In genomic region chr14:52400846-52401245, GRCh38 we compare ENCODE assay signal across 16 cellular contexts.
A peak's percentile ranks its signal among the peaks of the same experiment; 100 is the strongest.
DNase-seq lines count a peak whose midpoint lies in the region; ATAC-seq lines count a peak whose summit lies in the region.
"Had no signal": no experiment of that assay in that cellular context is flagged by ENCODE, and none has a peak within 500 bp of the region (broad histone marks: within the 10 kb centered on the region; RNA-seq: fewer than 3 reads in every experiment).

No MANE protein-coding gene starts in this region.

- peaks cover 6% of the 10 kb centered on the region for H3K27me3 Mint-ChIP-seq in activated CD8-positive, alpha-beta memory T cell treated with anti-CD3 and anti-CD28 coated beads, Interleukin-2, amount 10 ng/mL, durations not matched to agents 7 days and 5 days
- no peaks in the 10 kb centered on the region for H3K27me3 Mint-ChIP-seq in activated naive CD8-positive, alpha-beta T cell treated with anti-CD3 and anti-CD28 coated beads, Interleukin-2, amount 10 ng/mL, durations not matched to agents 7 days and 5 days

- peak overlapping the region; percentile 25 for H3K27ac ChIP-seq in stomach smooth muscle (ENCODE audit: low read length)
- H3K27ac ChIP-seq: A549, parathyroid adenoma had no signal

- POLR2A ChIA-PET in activated naive CD8-positive, alpha-beta T cell treated with anti-CD3 and anti-CD28 coated beads, Interleukin-2, amount 10 ng/mL, durations not matched to agents 7 days and 5 days (lab: Charles Lee), result interaction anchor here (0.7 to 9.1 kb wide), 9 partner anchors 9 to 541 kb away, joined by 3 to 129 read pairs (median 6); partner anchors contain the start of gene PTGER2

- H3K4me1 Mint-ChIP-seq in activated CD8-positive, alpha-beta memory T cell treated with anti-CD3 and anti-CD28 coated beads, Interleukin-2, amount 10 ng/mL, durations not matched to agents 7 days and 5 days, result peaks cover 67% of the 10 kb centered on the region
- H3K4me1 Mint-ChIP-seq in activated naive CD8-positive, alpha-beta T cell treated with anti-CD3 and anti-CD28 coated beads, Interleukin-2, amount 10 ng/mL, durations not matched to agents 7 days and 5 days, result peaks cover 69% of the 10 kb centered on the region

- CTCF ChIA-PET in activated CD8-positive, alpha-beta memory T cell treated with anti-CD3 and anti-CD28 coated beads, Interleukin-2, amount 10 ng/mL, durations not matched to agents 7 days and 5 days (lab: Charles Lee), result interaction anchor here (0.8 to 2.9 kb wide), 19 partner anchors 8 to 89 kb away, joined by 3 to 8 read pairs (median 3); partner anchors contain the start of gene PTGER2

- DNase-seq in activated CD8-positive, alpha-beta memory T cell treated with anti-CD3 and anti-CD28 coated beads, Interleukin-2, amount 10 ng/mL, durations not matched to agents 7 days and 5 days, result no peak
- no peak for DNase-seq in activated CD8-positive, alpha-beta memory T cell treated with anti-CD3 and anti-CD28 coated beads, Interleukin-2, amount 50 U/mL, for 48 hours
- DNase-seq in Kasumi-1 (lab: John Stamatoyannopoulos, UW), result peak; percentile 45 to 52
- no peak for DNase-seq in activated naive CD8-positive, alpha-beta T cell treated with anti-CD3 and anti-CD28 coated beads, Interleukin-2, amount 10 ng/mL, durations not matched to agents 7 days and 5 days
- DNase-seq in H4 (ENCODE audit: low spot score), result no peak
- DNase-seq in NCI-H2107 treated with DMSO at 0.1 percent for 48 hours (lab: John Stamatoyannopoulos, UW; ENCODE audit: unreplicated experiment), result no peak
- DNase-seq: aorta; NCI-H187; NCI-H748 treated with DMSO at 0.1 percent for 48 hours; SHP77 treated with DMSO at 0.1 percent for 48 hours; stimulated activated CD4-positive, alpha-beta T cell treated with anti-CD3 and anti-CD28 coated beads, Interleukin-12 subunit alpha, Interleukin-12 subunit beta, amount 100 ng/mL, for 4 hours had no signal

- H3K4me1 ChIP-seq in stomach smooth muscle (ENCODE audit: control insufficient read depth, insufficient read depth, low read length), result no peaks in the 10 kb centered on the region
- H3K4me1 ChIP-seq: A549, parathyroid adenoma had no signal

- no peaks in the 10 kb centered on the region for H3K9me3 ChIP-seq in stomach smooth muscle (ENCODE audit: control insufficient read depth in 2 of 2, low read length in 2 of 2)

- H3K27ac Mint-ChIP-seq in activated CD8-positive, alpha-beta memory T cell treated with anti-CD3 and anti-CD28 coated beads, Interleukin-2, amount 10 ng/mL, durations not matched to agents 7 days and 5 days, result peak overlapping the region; percentile 83
- peak overlapping the region; percentile 79 for H3K27ac Mint-ChIP-seq in activated naive CD8-positive, alpha-beta T cell treated with anti-CD3 and anti-CD28 coated beads, Interleukin-2, amount 10 ng/mL, durations not matched to agents 7 days and 5 days

- H3K36me3 Mint-ChIP-seq in activated CD8-positive, alpha-beta memory T cell treated with anti-CD3 and anti-CD28 coated beads, Interleukin-2, amount 10 ng/mL, durations not matched to agents 7 days and 5 days, result peaks cover 40% of the 10 kb centered on the region
- peaks cover 41% of the 10 kb centered on the region for H3K36me3 Mint-ChIP-seq in activated naive CD8-positive, alpha-beta T cell treated with anti-CD3 and anti-CD28 coated beads, Interleukin-2, amount 10 ng/mL, durations not matched to agents 7 days and 5 days

- peak overlapping the region; percentile 8 for H3K4me3 Mint-ChIP-seq in activated CD8-positive, alpha-beta memory T cell treated with anti-CD3 and anti-CD28 coated beads, Interleukin-2, amount 10 ng/mL, durations not matched to agents 7 days and 5 days
- H3K4me3 Mint-ChIP-seq in activated naive CD8-positive, alpha-beta T cell treated with anti-CD3 and anti-CD28 coated beads, Interleukin-2, amount 10 ng/mL, durations not matched to agents 7 days and 5 days, result peak overlapping the region; percentile 37

- no peak overlapping the region for H3K9ac ChIP-seq in stomach smooth muscle (ENCODE audit: low read length in 2 of 2)
- H3K9ac ChIP-seq: parathyroid adenoma had no signal

- H3K36me3 ChIP-seq in stomach smooth muscle (ENCODE audit: control insufficient read depth in 2 of 2, insufficient read depth in 2 of 2, low read length in 2 of 2), result no peaks in the 10 kb centered on the region

- peaks cover 14% of the 10 kb centered on the region for H3K9me3 Mint-ChIP-seq in activated CD8-positive, alpha-beta memory T cell treated with anti-CD3 and anti-CD28 coated beads, Interleukin-2, amount 10 ng/mL, durations not matched to agents 7 days and 5 days (ENCODE audit: low read depth)
- peaks cover 25% of the 10 kb centered on the region for H3K9me3 Mint-ChIP-seq in activated naive CD8-positive, alpha-beta T cell treated with anti-CD3 and anti-CD28 coated beads, Interleukin-2, amount 10 ng/mL, durations not matched to agents 7 days and 5 days

- H3K27me3 ChIP-seq in stomach smooth muscle (ENCODE audit: control insufficient read depth in 1 of 2, insufficient read depth in 2 of 2, low read length in 2 of 2), result no peaks in the 10 kb centered on the region

- ATAC-seq in activated CD8-positive, alpha-beta memory T cell treated with anti-CD3 and anti-CD28 coated beads, Interleukin-2, amount 10 ng/mL, durations not matched to agents 7 days and 5 days, result peak; percentile 61
- peak; percentile 74 for ATAC-seq in activated naive CD8-positive, alpha-beta T cell treated with anti-CD3 and anti-CD28 coated beads, Interleukin-2, amount 10 ng/mL, durations not matched to agents 7 days and 5 days (ENCODE audit: low read depth)
- no peak for ATAC-seq in HG02970 (IDR thresholded peaks at IDR 0.05; ENCODE audit: low FRiP score, unreplicated experiment)
- ATAC-seq: A549 had no signal

- H3K4me3 ChIP-seq in stomach smooth muscle (ENCODE audit: low read length in 2 of 2), result no peak overlapping the region
- H3K4me3 ChIP-seq: A549, lung had no signal

Comparison
In these comparisons a context has a peak if more than half of its experiments do, and no peak if none do; other contexts are left out.
1. DNase-seq: peak in Kasumi-1 (2 of 2); none in activated CD8-positive, alpha-beta memory T cell treated with anti-CD3 and anti-CD28 coated beads, Interleukin-2, amount 10 ng/mL, durations not matched to agents 7 days and 5 days (single experiment), activated CD8-positive, alpha-beta memory T cell treated with anti-CD3 and anti-CD28 coated beads, Interleukin-2, amount 50 U/mL, for 48 hours (single experiment), activated naive CD8-positive, alpha-beta T cell treated with anti-CD3 and anti-CD28 coated beads, Interleukin-2, amount 10 ng/mL, durations not matched to agents 7 days and 5 days (single experiment), H4 (single experiment) and NCI-H2107 treated with DMSO at 0.1 percent for 48 hours (single experiment).